19 cellular contexts compared by ENCODE assay signal in genomic region chr17:14060706-14061105, GRCh38. TPM values are rescaled to one million over a fixed set of nuclear protein-coding genes. Genes with fewer than 3 reads are reported as not detected.
A peak's percentile ranks its signal among the peaks of the same experiment; 100 is the strongest.
DNase-seq lines count a peak whose midpoint lies in the region; ATAC-seq, FAIRE-seq and TF ChIP-seq lines count a peak whose summit lies in the region.
"Had no signal": no experiment of that assay in that cellular context is flagged by ENCODE, and none has a peak within 500 bp of the region (broad histone marks: within the 10 kb centered on the region; RNA-seq: fewer than 3 reads in every experiment).

No MANE protein-coding gene starts in this region.

- whole genome bisulfite sequencing in K562 (ENCODE audit: insufficient coverage, low coverage, missing lambda C conversion rate), result 86% methylated on average over 1 of the region's 1 CpG
- WGBS in heart right ventricle, 2 donors, result 86 to 90% methylated on average over 1 of the region's 1 CpG

- in situ Hi-C loops in K562 (cut with MboI), result no loop called here

- H3K4me1 Mint-ChIP-seq in stimulated activated naive CD8-positive, alpha-beta T cell treated with anti-CD3 and anti-CD28 coated beads, Interleukin-15, amount 100 ng/mL, for 72 hours, result no peaks in the 10 kb centered on the region
- H3K4me1 Mint-ChIP-seq: B cell had no signal

- H3K79me2 ChIP-seq in K562 (ENCODE audit: control insufficient read depth, insufficient read depth, low read length), result peaks cover 5% of the 10 kb centered on the region; the same call in 1 of the 3 replicates

- H4K20me1 ChIP-seq in K562 (replicated peaks; ENCODE audit: control insufficient read depth, insufficient read depth, low read length), result no peaks in the 10 kb centered on the region

- no peak for TF ChIP-seq CTCF in K562 (IDR thresholded peaks at IDR 0.05 in 2 of 3, conservative IDR thresholded peaks at IDR 0.05 in 1 of 3; ENCODE audit: insufficient read depth in 2 of 3, low read depth in 1 of 3, low read length in 3 of 3)
- TF ChIP-seq CTCF in heart right ventricle (IDR thresholded peaks at IDR 0.05), result no peak

- H3K9me3 ChIP-seq in SJSA1 (replicated peaks), result no peaks in the 10 kb centered on the region
- H3K9me3 ChIP-seq in K562 (replicated peaks; ENCODE audit: control insufficient read depth, insufficient read depth, low read depth, low read length), result no peaks in the 10 kb centered on the region
- H3K9me3 ChIP-seq in heart right ventricle, result peaks cover 0 to 11% (median 5%) of the 10 kb centered on the region in 11 donors

- TF ChIP-seq RAD21 in K562 (CRISPR knock-in tag; conservative IDR thresholded peaks at IDR 0.05 in 1 of 2, IDR thresholded peaks at IDR 0.05 in 1 of 2), result no peak

- H3K4me1 ChIP-seq in SJSA1 (replicated peaks) (peaks cover 28% of the 10 kb centered on the region), K562 (replicated peaks in 1 of 2; ENCODE audit: control insufficient read depth in 2 of 2, insufficient read depth in 2 of 2, low read length in 2 of 2) (no peaks in the 10 kb centered on the region), heart right ventricle (peaks cover 0 to 16% (median 9%) of the 10 kb centered on the region in 9 donors)
- H3K4me1 ChIP-seq: BLaER1 had no signal

- DNase-seq in HEK293T (ENCODE audit: extremely low spot score) (no peak), SJSA1 (ENCODE audit: low read depth in 1 of 2, low spot score in 2 of 2) (no peak), K562 (ENCODE audit: extremely low read depth in 1 of 4, low spot score in 3 of 4) (no peak), heart right ventricle (no peak), hippocampal formation (lab: John Stamatoyannopoulos, UW) (no peak)
- DNase-seq in stimulated activated naive CD8-positive, alpha-beta T cell treated with anti-CD3 and anti-CD28 coated beads, Interleukin-15, amount 100 ng/mL, for 72 hours, result no peak
- DNase-seq: CD4-positive, alpha-beta T cell; CD8-positive, alpha-beta memory T cell; DMS 273 treated with DMSO at 0.1 percent for 48 hours; DMS79; EL; GDM1; GOT3; HCEC 1CT had no signal

- no peak for FAIRE-seq in K562 (lab: Jason Lieb, UNC)
- FAIRE-seq: D721Med, GM12891, GM18507 had no signal

- TF ChIP-seq EP300 in K562 (IDR thresholded peaks at IDR 0.05; ENCODE audit: low read length), result no peak

- no peak for TF ChIP-seq POLR2A in K562 (conservative IDR thresholded peaks at IDR 0.05)

- intact Hi-C loops in K562 (cut with micrococcal nuclease), result no loop called here
- intact Hi-C loops in heart right ventricle (cut with DNase I), result loop anchor here in 5 of 10 donors (10.0 kb wide), 4 partner anchors 144 to 466 kb away; partner anchors contain the start of gene HS3ST3B1 (in 1 of the 5)

- no peak overlapping the region for H3K27ac Mint-ChIP-seq in stimulated activated naive CD8-positive, alpha-beta T cell treated with anti-CD3 and anti-CD28 coated beads, Interleukin-15, amount 100 ng/mL, for 72 hours
- H3K27ac Mint-ChIP-seq: B cell; CD4-positive, alpha-beta T cell had no signal

- BruUV-seq in K562 (replicated peaks; lab: Mats Ljungman, UMichigan), result no TSS peak

- H3K4me3 Mint-ChIP-seq in stimulated activated naive CD8-positive, alpha-beta T cell treated with anti-CD3 and anti-CD28 coated beads, Interleukin-15, amount 100 ng/mL, for 72 hours, result no peak overlapping the region
- H3K4me3 Mint-ChIP-seq: B cell; CD4-positive, alpha-beta T cell; CD8-positive, alpha-beta memory T cell had no signal

- peaks cover 45% of the 10 kb centered on the region for H3K36me3 ChIP-seq in SJSA1
- H3K36me3 ChIP-seq in K562 (ENCODE audit: control insufficient read depth, insufficient read depth, low read length), result peaks cover 27% of the 10 kb centered on the region; the same call in 2 of the 3 replicates
- H3K36me3 ChIP-seq in heart right ventricle, result peaks cover 0 to 12% (median 0%) of the 10 kb centered on the region in 9 donors

- POLR2A ChIA-PET in HEK293T (lab: Yijun Ruan, JAX) (no interaction called here), K562 (lab: Yijun Ruan, JAX) (no interaction called here)

- H3K9ac ChIP-seq in K562 (ENCODE audit: insufficient read depth in 1 of 2, low read depth in 2 of 2, low read length in 2 of 2), result no peak overlapping the region
- H3K9ac ChIP-seq: BLaER1 had no signal

- peaks cover 0 to 6% of the 10 kb centered on the region in 2 donors for H3K9me3 Mint-ChIP-seq in stimulated activated naive CD8-positive, alpha-beta T cell treated with anti-CD3 and anti-CD28 coated beads, Interleukin-15, amount 100 ng/mL, for 72 hours
- H3K9me3 Mint-ChIP-seq: CD4-positive, alpha-beta T cell had no signal

- H3K4me2 ChIP-seq in K562 (ENCODE audit: insufficient read depth, low read length), result no peak overlapping the region
- H3K4me2 ChIP-seq: BLaER1 had no signal

- no peak overlapping the region for H2AFZ ChIP-seq in K562 (ENCODE audit: low read depth, low read length)

- ATAC-seq in K562 (no peak), heart right ventricle (no peak)
- no peak for ATAC-seq in stimulated activated naive CD8-positive, alpha-beta T cell treated with anti-CD3 and anti-CD28 coated beads, Interleukin-15, amount 100 ng/mL, for 72 hours

- H3K4me3 ChIP-seq in SJSA1, result no peak overlapping the region
- H3K4me3 ChIP-seq in K562, result no peak overlapping the region
- H3K4me3 ChIP-seq in heart right ventricle, result no peak overlapping the region
- H3K4me3 ChIP-seq: BLaER1 had no signal

- CTCF ChIA-PET in HEK293T (lab: Yijun Ruan, JAX), result no interaction called here
- CTCF ChIA-PET in K562 (lab: Yijun Ruan, JAX; ENCODE audit: low intra/inter-chr PET ratio), result no interaction called here

- H3K27ac ChIP-seq in SJSA1 (peak overlapping the region; percentile 78; the same call in 1 of the 2 replicates), K562 (ENCODE audit: extremely low read depth, low read depth, low read length) (no peak overlapping the region), heart right ventricle (no peak overlapping the region)
- H3K27ac ChIP-seq: BLaER1 had no signal

- H3K27me3 ChIP-seq in SJSA1 (replicated peaks), result no peaks in the 10 kb centered on the region
- no peaks in the 10 kb centered on the region for H3K27me3 ChIP-seq in K562 (ENCODE audit: control insufficient read depth in 2 of 2, insufficient read depth in 2 of 2, low read length in 2 of 2)
- no peaks in the 10 kb centered on the region for H3K27me3 ChIP-seq in heart right ventricle
- H3K27me3 ChIP-seq: BLaER1 had no signal

- H3K9me1 ChIP-seq in K562 (ENCODE audit: control insufficient read depth, insufficient read depth, low read length), result no peaks in the 10 kb centered on the region

- H3K27me3 Mint-ChIP-seq in stimulated activated naive CD8-positive, alpha-beta T cell treated with anti-CD3 and anti-CD28 coated beads, Interleukin-15, amount 100 ng/mL, for 72 hours, result no peaks in the 10 kb centered on the region
- H3K27me3 Mint-ChIP-seq: B cell; CD4-positive, alpha-beta T cell; CD8-positive, alpha-beta memory T cell had no signal

TF ChIP-seq in HEK293T, 16 proteins besides CTCF, POLR2A, EP300 and RAD21:
- TF ChIP-seq HDGF (IDR thresholded peaks at IDR 0.05; ENCODE audit: borderline replicate concordance) (no peak), PKNOX1 (IDR thresholded peaks at IDR 0.05) (peak; percentile 85)

TF ChIP-seq in K562, 482 proteins besides CTCF, POLR2A, EP300 and RAD21:
- TF ChIP-seq PKNOX1 (IDR thresholded peaks at IDR 0.05), result peak; percentile 62; the same call in 1 of the 2 replicates
- no peak for TF ChIP-seq SETDB1 (IDR thresholded peaks at IDR 0.05; ENCODE audit: low read length)
TF ChIP-seq in K562: peak in this region for 1.

RNA-seq across cellular contexts. Expression of gene COX10, which starts 8.6 kb away (rescaled TPM):
- 23.8 and 27.3 TPM in 2 replicates for total RNA-seq in SJSA1 (2014; rRNA removed; shearing (Covaris generic))
- total RNA-seq in K562 (2011; cell fraction: chromatin; rRNA removed; ENCODE audit: low replicate concordance), result 29.1 and 42.2 TPM in 2 replicates
- total RNA-seq in K562 (2011; cell fraction: nucleolus; rRNA removed), result 12.7 and 13.2 TPM in 2 replicates
- total RNA-seq in K562 (2011; cell fraction: nucleoplasm; rRNA removed), result 16.9 and 25.8 TPM in 2 replicates
- total RNA-seq in K562 (2014; rRNA removed) (17.8 and 18.4 TPM in 2 replicates), K562 (2014; rRNA removed; fragmentation: Illumina TruSeq; extraction: Trizol) (19.2 and 20.8 TPM in 2 replicates), K562 (2015; rRNA removed; fragmentation: Illumina TruSeq; extraction: Trizol) (17.8 and 18.7 TPM in 2 replicates), K562 (2021) (19.2 and 20.0 TPM in 2 replicates), heart right ventricle (10 to 100 TPM; 40.5 to 73.1 (median 58.6) TPM)
- polyA plus RNA-seq in K562 (2011; rRNA removed) (13.0 and 14.0 TPM in 2 replicates), K562 (2014; fragmentation: Illumina TruSeq; extraction: Trizol) (24.5 and 26.4 TPM in 2 replicates), K562 (2014; fragmentation: Nextera tagmentation; extraction: Ambion mirVana) (10 to 100 TPM; 10.3 to 11.0 TPM), K562 (2014; rRNA removed) (14.7 and 15.8 TPM in 2 replicates), heart right ventricle (10 to 100 TPM; 18.7 to 27.5 TPM)
- 18.0 and 21.0 TPM in 2 replicates for polyA plus RNA-seq in K562 (2011; cell fraction: cytosol; rRNA removed)
- polyA plus RNA-seq in K562 (2011; cell fraction: nucleus; rRNA removed), result 10.7 and 13.2 TPM in 2 replicates
- 10.9 and 14.0 TPM in 2 replicates for polyA plus RNA-seq in K562 (2012)
- 20.2 and 29.9 TPM in 2 replicates for polyA minus RNA-seq in K562 (2011; rRNA and poly(A)+ RNA removed)
- polyA minus RNA-seq in K562 (2011; cell fraction: cytosol; rRNA and poly(A)+ RNA removed), result 15.7 and 20.5 TPM in 2 replicates
- polyA minus RNA-seq in K562 (2011; cell fraction: nucleus; rRNA and poly(A)+ RNA removed), result 24.2 and 38.2 TPM in 2 replicates
